ENCODE assay signal across 19 cellular contexts in the genomic region with DNA sequence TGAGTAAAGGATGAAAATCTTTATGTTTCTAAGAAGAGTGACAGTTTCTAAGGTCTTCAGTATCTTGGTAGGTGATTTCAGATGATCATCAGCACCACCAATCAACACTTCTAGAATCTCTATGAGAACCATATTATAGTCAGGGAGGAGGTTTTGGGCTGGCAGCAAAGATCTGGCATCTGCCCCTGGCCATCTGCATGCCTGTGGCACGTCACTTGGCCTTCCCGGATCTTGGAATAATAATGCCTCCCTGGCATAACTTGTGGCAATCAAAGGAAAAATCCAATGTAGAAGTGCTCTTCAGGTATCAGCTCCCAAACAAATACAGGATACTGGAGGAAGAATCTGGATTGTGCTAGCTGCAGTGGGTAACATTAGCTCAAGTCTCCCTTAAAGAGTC. TPM values are rescaled to one million over a fixed set of nuclear protein-coding genes. Genes with fewer than 3 reads are reported as not detected.
DNase-seq lines count a peak whose midpoint lies in the region; ATAC-seq lines count a peak whose summit lies in the region.
"Had no signal": no experiment of that assay in that cellular context is flagged by ENCODE, and none has a peak within 500 bp of the region (broad histone marks: within the 10 kb centered on the region; RNA-seq: fewer than 3 reads in every experiment).

No MANE protein-coding gene starts in this region.

- no peak for ATAC-seq in GM21723 (IDR thresholded peaks at IDR 0.05; ENCODE audit: unreplicated experiment)
- ATAC-seq: A549 had no signal

- DNase-seq in G401 (ENCODE audit: low spot score) (peak; percentile 92), NCI-H446 (lab: John Stamatoyannopoulos, UW) (peak; percentile 38 to 54), cerebellar nuclear complex (lab: John Stamatoyannopoulos, UW) (peak; percentile 22 to 82), epidermal melanocyte (ENCODE audit: insufficient read length, low spot score) (no peak), DMS53 treated with DMSO at 0.1 percent for 48 hours (lab: John Stamatoyannopoulos, UW; ENCODE audit: unreplicated experiment) (no peak)
- DNase-seq: 8988T; ACHN; AML-193; BE2C; CD4-positive, alpha-beta T cell; CD8-positive, alpha-beta memory T cell; DMS153; DMS79; EL; GF-D8; GOT3; HFFc6 had no signal

- in situ Hi-C loops in G401 (cut with HindIII; ENCODE audit: low sequenced_read_pairs), result no loop called here

RNA-seq across cellular contexts. Expression of a gene that starts 57.3 kb away (rescaled TPM):
- 0.12 TPM in 1 of 2 replicates, not detected in the other for total RNA-seq in G401 (2014; rRNA removed; shearing (Covaris generic))

Comparison
In these comparisons a context has a peak if more than half of its experiments do, and no peak if none do; other contexts are left out.
1. DNase-seq: peak in G401 (single experiment), NCI-H446 (2 of 2) and cerebellar nuclear complex (2 of 2); none in epidermal melanocyte (single experiment) and DMS53 treated with DMSO at 0.1 percent for 48 hours (single experiment).